In genomic region chr4:4887426-4887825, GRCh38 we compare ENCODE assay signal across 7 cellular contexts.
"Had no signal": no experiment of that assay in that cellular context is flagged by ENCODE, and none has a peak within 500 bp of the region (broad histone marks: within the 10 kb centered on the region; RNA-seq: fewer than 3 reads in every experiment).

No MANE protein-coding gene starts in this region.

- H3K27ac ChIP-seq: GM23248, HL-60 had no signal

- ATAC-seq: HepG2 had no signal

- H3K4me3 ChIP-seq: GM23248 had no signal

- DNase-seq: GM23248, GOT3, H7, HCEC 1CT, KBM-7 had no signal
